ENCODE assay signal across 16 cellular contexts in the genomic region with DNA sequence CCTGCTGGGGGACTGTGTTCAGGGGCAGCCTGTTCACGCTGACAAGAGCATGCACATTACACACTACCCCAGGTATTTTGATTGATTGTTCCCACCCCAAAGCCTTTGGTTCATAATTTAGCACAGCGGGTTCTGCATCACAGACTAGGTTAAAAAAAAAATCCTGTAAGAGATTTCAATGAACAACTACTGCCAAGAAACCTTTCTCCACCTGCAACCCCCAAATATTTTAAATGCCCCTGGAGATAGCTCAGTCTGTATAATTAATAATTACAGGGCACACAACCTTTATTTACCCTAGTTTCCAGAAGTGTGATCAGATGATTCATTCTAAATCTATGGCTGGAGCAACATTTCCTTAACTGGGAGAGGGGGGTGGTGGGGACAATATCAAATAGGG.
"Had no signal": no experiment of that assay in that cellular context is flagged by ENCODE, and none has a peak within 500 bp of the region (broad histone marks: within the 10 kb centered on the region; RNA-seq: fewer than 3 reads in every experiment).

No MANE protein-coding gene starts in this region.

- H2AFZ ChIP-seq: parathyroid adenoma had no signal

- H3K4me1 Mint-ChIP-seq: immature natural killer cell, T-helper 17 cell had no signal

- ATAC-seq: activated CD4-positive, CD25-positive, alpha-beta regulatory T cell treated with anti-CD3 and anti-CD28 coated beads, Interleukin-2, amount 50 U/mL, for 24 hours; esophagus mucosa; left lobe of liver; T-helper 17 cell had no signal

- H3K4me1 ChIP-seq: parathyroid adenoma had no signal

- H3K36me3 Mint-ChIP-seq: activated naive CD8-positive, alpha-beta T cell treated with anti-CD3 and anti-CD28 coated beads, Interleukin-2, amount 10 ng/mL, durations not matched to agents 7 days and 5 days; immature natural killer cell had no signal

- H3K4me3 ChIP-seq: dorsolateral prefrontal cortex, smooth muscle cell had no signal

- H3K9ac ChIP-seq: parathyroid adenoma had no signal

- H3K9me3 ChIP-seq: right atrium auricular region, tibial artery had no signal

- H3K4me3 Mint-ChIP-seq: activated naive CD8-positive, alpha-beta T cell treated with anti-CD3 and anti-CD28 coated beads, Interleukin-2, amount 10 ng/mL, durations not matched to agents 7 days and 5 days; activated T-cell treated with anti-CD3 and anti-CD28 coated beads, Interleukin-2, amount 50 U/mL, for 24 hours; T-helper 17 cell had no signal

- DNase-seq: activated gamma-delta T cell treated with Interleukin-2 at 50 U/mL for 16 hours; activated naive CD8-positive, alpha-beta T cell treated with anti-CD3 and anti-CD28 coated beads, Interleukin-2, amount 10 ng/mL, durations not matched to agents 7 days and 5 days; activated T-cell treated with anti-CD3 and anti-CD28 coated beads, Interleukin-2, amount 50 U/mL, for 24 hours; anterior cingulate cortex; dorsolateral prefrontal cortex; glutamatergic neuron; immature natural killer cell; mesenchymal stem cell; T-helper 17 cell; tibial artery had no signal

- H3K9me3 Mint-ChIP-seq: activated naive CD8-positive, alpha-beta T cell treated with anti-CD3 and anti-CD28 coated beads, Interleukin-2, amount 10 ng/mL, durations not matched to agents 7 days and 5 days; activated T-cell treated with anti-CD3 and anti-CD28 coated beads, Interleukin-2, amount 50 U/mL, for 24 hours had no signal

- H3K27ac Mint-ChIP-seq: activated T-cell treated with anti-CD3 and anti-CD28 coated beads, Interleukin-2, amount 50 U/mL, for 24 hours; immature natural killer cell; T-helper 17 cell had no signal

- H3K36me3 ChIP-seq: right atrium auricular region, tibial artery had no signal

- H3K27ac ChIP-seq: dorsolateral prefrontal cortex, parathyroid adenoma, right atrium auricular region, tibial artery had no signal

- H3K79me2 ChIP-seq: parathyroid adenoma had no signal
